In the genomic region with DNA sequence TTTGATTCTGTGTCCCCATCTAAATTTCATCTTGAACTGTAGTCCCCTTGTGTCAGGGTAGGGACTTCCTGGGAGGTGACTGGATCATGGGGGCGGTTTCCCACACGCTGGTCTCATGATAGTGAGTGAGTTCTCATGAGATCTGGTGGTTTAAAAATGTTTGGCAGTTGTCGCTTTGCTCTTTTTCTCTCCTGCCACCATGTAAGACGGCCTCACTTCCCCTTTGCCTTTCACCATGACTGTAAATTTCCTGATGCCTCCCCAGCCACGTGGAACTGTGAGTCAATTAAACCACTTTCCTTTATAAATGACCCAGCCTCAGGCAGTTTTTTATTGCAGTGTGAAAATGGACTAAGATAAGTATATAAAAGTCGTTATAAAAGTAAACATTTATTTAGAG, we compare ENCODE assay signal across 1 cellular context.
TF ChIP-seq lines count a peak whose summit lies in the region.

No MANE protein-coding gene starts in this region.

TF ChIP-seq in K562, 482 proteins besides CTCF, POLR2A, EP300 and RAD21 (continued from another document and continues in another):
- TF ChIP-seq, protein P1, sequence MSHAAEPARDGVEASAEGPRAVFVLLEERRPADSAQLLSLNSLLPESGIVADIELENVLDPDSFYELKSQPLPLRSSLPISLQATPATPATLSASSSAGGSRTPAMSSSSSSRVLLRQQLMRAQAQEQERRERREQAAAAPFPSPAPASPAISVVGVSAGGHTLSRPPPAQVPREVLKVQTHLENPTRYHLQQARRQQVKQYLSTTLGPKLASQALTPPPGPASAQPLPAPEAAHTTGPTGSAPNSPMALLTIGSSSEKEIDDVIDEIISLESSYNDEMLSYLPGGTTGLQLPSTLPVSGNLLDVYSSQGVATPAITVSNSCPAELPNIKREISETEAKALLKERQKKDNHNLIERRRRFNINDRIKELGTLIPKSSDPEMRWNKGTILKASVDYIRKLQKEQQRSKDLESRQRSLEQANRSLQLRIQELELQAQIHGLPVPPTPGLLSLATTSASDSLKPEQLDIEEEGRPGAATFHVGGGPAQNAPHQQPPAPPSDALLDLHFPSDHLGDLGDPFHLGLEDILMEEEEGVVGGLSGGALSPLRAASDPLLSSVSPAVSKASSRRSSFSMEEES (CRISPR knock-in tag; IDR thresholded peaks at IDR 0.05) = 0 out of 2 replicates have a peak, but pooled peaks have one; percentile 16
- TF ChIP-seq GATAD2B (IDR thresholded peaks at IDR 0.05; ENCODE audit: borderline replicate concordance) = no peak
- TF ChIP-seq, protein P2, sequence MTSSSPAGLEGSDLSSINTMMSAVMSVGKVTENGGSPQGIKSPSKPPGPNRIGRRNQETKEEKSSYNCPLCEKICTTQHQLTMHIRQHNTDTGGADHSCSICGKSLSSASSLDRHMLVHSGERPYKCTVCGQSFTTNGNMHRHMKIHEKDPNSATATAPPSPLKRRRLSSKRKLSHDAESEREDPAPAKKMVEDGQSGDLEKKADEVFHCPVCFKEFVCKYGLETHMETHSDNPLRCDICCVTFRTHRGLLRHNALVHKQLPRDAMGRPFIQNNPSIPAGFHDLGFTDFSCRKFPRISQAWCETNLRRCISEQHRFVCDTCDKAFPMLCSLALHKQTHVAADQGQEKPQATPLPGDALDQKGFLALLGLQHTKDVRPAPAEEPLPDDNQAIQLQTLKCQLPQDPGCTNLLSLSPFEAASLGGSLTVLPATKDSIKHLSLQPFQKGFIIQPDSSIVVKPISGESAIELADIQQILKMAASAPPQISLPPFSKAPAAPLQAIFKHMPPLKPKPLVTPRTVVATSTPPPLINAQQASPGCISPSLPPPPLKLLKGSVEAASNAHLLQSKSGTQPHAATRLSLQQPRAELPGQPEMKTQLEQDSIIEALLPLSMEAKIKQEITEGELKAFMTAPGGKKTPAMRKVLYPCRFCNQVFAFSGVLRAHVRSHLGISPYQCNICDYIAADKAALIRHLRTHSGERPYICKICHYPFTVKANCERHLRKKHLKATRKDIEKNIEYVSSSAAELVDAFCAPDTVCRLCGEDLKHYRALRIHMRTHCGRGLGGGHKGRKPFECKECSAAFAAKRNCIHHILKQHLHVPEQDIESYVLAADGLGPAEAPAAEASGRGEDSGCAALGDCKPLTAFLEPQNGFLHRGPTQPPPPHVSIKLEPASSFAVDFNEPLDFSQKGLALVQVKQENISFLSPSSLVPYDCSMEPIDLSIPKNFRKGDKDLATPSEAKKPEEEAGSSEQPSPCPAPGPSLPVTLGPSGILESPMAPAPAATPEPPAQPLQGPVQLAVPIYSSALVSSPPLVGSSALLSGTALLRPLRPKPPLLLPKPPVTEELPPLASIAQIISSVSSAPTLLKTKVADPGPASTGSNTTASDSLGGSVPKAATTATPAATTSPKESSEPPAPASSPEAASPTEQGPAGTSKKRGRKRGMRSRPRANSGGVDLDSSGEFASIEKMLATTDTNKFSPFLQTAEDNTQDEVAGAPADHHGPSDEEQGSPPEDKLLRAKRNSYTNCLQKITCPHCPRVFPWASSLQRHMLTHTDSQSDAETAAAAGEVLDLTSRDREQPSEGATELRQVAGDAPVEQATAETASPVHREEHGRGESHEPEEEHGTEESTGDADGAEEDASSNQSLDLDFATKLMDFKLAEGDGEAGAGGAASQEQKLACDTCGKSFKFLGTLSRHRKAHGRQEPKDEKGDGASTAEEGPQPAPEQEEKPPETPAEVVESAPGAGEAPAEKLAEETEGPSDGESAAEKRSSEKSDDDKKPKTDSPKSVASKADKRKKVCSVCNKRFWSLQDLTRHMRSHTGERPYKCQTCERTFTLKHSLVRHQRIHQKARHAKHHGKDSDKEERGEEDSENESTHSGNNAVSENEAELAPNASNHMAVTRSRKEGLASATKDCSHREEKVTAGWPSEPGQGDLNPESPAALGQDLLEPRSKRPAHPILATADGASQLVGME (CRISPR knock-in tag; IDR thresholded peaks at IDR 0.05) = no peak
- peak; percentile 34; the same call in 1 of the 2 replicates for TF ChIP-seq GABPA (tag; conservative IDR thresholded peaks at IDR 0.05; ENCODE audit: low read depth)
- no peak for TF ChIP-seq PHF21A (IDR thresholded peaks at IDR 0.05; ENCODE audit: borderline replicate concordance, low read depth)
- no peak for TF ChIP-seq JUND (IDR thresholded peaks at IDR 0.05; ENCODE audit: borderline replicate concordance, low read depth, low read length)
- TF ChIP-seq JUND (tag; IDR thresholded peaks at IDR 0.05; ENCODE audit: borderline replicate concordance, low read depth, low read length) = 0 out of 3 replicates have a peak, but pooled peaks have one; percentile 25
- TF ChIP-seq, protein P3, sequence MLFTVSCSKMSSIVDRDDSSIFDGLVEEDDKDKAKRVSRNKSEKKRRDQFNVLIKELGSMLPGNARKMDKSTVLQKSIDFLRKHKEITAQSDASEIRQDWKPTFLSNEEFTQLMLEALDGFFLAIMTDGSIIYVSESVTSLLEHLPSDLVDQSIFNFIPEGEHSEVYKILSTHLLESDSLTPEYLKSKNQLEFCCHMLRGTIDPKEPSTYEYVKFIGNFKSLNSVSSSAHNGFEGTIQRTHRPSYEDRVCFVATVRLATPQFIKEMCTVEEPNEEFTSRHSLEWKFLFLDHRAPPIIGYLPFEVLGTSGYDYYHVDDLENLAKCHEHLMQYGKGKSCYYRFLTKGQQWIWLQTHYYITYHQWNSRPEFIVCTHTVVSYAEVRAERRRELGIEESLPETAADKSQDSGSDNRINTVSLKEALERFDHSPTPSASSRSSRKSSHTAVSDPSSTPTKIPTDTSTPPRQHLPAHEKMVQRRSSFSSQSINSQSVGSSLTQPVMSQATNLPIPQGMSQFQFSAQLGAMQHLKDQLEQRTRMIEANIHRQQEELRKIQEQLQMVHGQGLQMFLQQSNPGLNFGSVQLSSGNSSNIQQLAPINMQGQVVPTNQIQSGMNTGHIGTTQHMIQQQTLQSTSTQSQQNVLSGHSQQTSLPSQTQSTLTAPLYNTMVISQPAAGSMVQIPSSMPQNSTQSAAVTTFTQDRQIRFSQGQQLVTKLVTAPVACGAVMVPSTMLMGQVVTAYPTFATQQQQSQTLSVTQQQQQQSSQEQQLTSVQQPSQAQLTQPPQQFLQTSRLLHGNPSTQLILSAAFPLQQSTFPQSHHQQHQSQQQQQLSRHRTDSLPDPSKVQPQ (CRISPR knock-in tag; IDR thresholded peaks at IDR 0.05; ENCODE audit: borderline replicate concordance) = no peak
- TF ChIP-seq CBFB (CRISPR knock-in tag; IDR thresholded peaks at IDR 0.05) = no peak
- TF ChIP-seq RAD51 (IDR thresholded peaks at IDR 0.05; ENCODE audit: borderline replicate concordance, low read depth) = no peak
- TF ChIP-seq MTA1 (IDR thresholded peaks at IDR 0.05; ENCODE audit: borderline replicate concordance) = no peak
- TF ChIP-seq ZBTB8A (IDR thresholded peaks at IDR 0.05; ENCODE audit: partially characterized antibody) = no peak
- no peak for TF ChIP-seq RBM25 (IDR thresholded peaks at IDR 0.05; ENCODE audit: low read depth, low read length, severe bottlenecking)
- TF ChIP-seq BRF1 (IDR thresholded peaks at IDR 0.05; ENCODE audit: borderline replicate concordance, extremely low read depth, insufficient read length) = no peak
- no peak for TF ChIP-seq NR2C2 (CRISPR knock-in tag; IDR thresholded peaks at IDR 0.05)
- peak; percentile 27; the same call in 1 of the 2 replicates for TF ChIP-seq NR2C2 (tag; IDR thresholded peaks at IDR 0.05)
- no peak for TF ChIP-seq RFX7 (CRISPR knock-in tag; IDR thresholded peaks at IDR 0.05)
- no peak for TF ChIP-seq ZBTB17 (CRISPR knock-in tag; IDR thresholded peaks at IDR 0.05)
- TF ChIP-seq ZSCAN29 (IDR thresholded peaks at IDR 0.05) = no peak
- no peak for TF ChIP-seq ZZZ3 (IDR thresholded peaks at IDR 0.05)
- no peak for TF ChIP-seq ZNF133 (CRISPR knock-in tag; IDR thresholded peaks at IDR 0.05)
- no peak for TF ChIP-seq CBX8 (IDR thresholded peaks at IDR 0.05; ENCODE audit: borderline replicate concordance, extremely low read depth, low read depth, low read length, poor library complexity, severe bottlenecking)
- TF ChIP-seq, protein P4, sequence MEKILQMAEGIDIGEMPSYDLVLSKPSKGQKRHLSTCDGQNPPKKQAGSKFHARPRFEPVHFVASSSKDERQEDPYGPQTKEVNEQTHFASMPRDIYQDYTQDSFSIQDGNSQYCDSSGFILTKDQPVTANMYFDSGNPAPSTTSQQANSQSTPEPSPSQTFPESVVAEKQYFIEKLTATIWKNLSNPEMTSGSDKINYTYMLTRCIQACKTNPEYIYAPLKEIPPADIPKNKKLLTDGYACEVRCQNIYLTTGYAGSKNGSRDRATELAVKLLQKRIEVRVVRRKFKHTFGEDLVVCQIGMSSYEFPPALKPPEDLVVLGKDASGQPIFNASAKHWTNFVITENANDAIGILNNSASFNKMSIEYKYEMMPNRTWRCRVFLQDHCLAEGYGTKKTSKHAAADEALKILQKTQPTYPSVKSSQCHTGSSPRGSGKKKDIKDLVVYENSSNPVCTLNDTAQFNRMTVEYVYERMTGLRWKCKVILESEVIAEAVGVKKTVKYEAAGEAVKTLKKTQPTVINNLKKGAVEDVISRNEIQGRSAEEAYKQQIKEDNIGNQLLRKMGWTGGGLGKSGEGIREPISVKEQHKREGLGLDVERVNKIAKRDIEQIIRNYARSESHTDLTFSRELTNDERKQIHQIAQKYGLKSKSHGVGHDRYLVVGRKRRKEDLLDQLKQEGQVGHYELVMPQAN (IDR thresholded peaks at IDR 0.05; ENCODE audit: borderline replicate concordance) = no peak
- TF ChIP-seq, protein P5, sequence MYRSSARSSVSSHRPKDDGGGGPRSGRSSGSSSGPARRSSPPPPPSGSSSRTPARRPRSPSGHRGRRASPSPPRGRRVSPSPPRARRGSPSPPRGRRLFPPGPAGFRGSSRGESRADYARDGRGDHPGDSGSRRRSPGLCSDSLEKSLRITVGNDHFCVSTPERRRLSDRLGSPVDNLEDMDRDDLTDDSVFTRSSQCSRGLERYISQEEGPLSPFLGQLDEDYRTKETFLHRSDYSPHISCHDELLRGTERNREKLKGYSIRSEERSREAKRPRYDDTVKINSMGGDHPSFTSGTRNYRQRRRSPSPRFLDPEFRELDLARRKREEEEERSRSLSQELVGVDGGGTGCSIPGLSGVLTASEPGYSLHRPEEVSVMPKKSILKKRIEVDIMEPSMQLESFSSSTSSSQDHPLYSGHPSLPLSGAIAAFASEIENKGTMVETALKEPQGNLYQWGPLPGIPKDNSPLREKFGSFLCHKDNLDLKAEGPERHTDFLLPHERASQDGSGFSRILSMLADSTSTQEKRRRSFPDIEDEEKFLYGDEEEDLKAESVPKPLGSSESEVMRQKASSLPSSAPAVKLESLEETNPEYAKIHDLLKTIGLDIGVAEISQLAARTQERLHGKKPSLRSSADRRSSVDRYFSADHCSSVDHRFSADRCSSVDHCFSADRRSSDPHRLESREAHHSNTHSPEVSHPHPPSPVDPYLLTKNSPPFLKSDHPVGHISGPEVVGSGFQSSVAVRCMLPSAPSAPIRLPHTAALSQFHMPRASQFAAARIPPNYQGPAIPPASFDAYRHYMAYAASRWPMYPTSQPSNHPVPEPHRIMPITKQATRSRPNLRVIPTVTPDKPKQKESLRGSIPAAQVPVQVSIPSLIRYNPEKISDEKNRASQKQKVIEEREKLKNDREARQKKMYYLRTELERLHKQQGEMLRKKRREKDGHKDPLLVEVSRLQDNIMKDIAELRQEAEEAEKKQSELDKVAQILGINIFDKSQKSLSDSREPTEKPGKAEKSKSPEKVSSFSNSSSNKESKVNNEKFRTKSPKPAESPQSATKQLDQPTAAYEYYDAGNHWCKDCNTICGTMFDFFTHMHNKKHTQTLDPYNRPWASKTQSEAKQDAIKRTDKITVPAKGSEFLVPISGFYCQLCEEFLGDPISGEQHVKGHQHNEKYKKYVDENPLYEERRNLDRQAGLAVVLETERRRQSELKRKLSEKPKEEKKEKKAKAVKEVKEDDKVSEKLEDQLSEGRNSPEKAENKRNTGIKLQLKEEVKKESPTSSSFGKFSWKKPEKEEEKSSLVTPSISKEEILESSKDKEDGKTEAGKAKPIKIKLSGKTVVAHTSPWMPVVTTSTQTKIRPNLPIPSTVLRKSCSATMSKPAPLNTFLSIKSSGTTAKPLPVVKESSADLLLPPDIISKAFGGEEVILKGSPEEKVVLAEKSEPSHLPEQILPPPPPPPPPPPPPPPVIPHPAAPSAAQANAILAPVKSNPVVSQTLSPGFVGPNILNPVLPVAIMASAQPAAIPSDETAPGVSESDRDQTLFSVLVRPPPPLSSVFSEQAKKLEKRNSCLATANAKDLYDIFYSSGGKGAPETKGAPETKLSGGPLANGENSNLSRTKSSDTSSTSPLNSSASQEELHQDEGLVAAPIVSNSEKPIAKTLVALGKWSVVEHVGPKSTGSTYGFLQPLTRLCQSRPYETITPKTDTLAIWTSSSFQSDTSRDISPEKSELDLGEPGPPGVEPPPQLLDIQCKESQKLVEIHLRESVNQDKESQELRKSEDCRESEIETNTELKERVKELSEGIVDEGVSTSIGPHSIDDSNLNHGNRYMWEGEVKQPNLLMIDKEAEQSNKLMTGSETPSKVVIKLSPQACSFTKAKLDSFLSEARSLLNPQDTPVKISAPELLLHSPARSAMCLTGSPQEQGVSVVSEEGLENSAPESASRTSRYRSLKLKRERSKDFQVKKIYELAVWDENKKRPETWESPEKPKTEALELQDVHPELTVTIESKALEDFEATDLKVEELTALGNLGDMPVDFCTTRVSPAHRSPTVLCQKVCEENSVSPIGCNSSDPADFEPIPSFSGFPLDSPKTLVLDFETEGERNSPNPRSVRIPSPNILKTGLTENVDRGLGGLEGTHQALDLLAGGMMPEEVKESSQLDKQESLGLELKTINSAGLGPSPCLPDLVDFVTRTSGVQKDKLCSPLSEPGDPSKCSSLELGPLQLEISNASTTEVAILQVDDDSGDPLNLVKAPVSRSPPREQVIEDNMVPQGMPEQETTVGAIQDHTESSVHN (IDR thresholded peaks at IDR 0.05; ENCODE audit: borderline replicate concordance in 1 of 2, low read depth in 1 of 2) = no peak
- TF ChIP-seq, protein P6, sequence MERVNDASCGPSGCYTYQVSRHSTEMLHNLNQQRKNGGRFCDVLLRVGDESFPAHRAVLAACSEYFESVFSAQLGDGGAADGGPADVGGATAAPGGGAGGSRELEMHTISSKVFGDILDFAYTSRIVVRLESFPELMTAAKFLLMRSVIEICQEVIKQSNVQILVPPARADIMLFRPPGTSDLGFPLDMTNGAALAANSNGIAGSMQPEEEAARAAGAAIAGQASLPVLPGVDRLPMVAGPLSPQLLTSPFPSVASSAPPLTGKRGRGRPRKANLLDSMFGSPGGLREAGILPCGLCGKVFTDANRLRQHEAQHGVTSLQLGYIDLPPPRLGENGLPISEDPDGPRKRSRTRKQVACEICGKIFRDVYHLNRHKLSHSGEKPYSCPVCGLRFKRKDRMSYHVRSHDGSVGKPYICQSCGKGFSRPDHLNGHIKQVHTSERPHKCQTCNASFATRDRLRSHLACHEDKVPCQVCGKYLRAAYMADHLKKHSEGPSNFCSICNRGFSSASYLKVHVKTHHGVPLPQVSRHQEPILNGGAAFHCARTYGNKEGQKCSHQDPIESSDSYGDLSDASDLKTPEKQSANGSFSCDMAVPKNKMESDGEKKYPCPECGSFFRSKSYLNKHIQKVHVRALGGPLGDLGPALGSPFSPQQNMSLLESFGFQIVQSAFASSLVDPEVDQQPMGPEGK (CRISPR knock-in tag; IDR thresholded peaks at IDR 0.05; ENCODE audit: borderline replicate concordance) = no peak
- TF ChIP-seq NFE2L1 (tag; IDR thresholded peaks at IDR 0.05; ENCODE audit: borderline replicate concordance, low read depth) = no peak
- TF ChIP-seq MEIS2 (IDR thresholded peaks at IDR 0.05; ENCODE audit: partially characterized antibody) = peak; percentile 47
- TF ChIP-seq, protein P7, sequence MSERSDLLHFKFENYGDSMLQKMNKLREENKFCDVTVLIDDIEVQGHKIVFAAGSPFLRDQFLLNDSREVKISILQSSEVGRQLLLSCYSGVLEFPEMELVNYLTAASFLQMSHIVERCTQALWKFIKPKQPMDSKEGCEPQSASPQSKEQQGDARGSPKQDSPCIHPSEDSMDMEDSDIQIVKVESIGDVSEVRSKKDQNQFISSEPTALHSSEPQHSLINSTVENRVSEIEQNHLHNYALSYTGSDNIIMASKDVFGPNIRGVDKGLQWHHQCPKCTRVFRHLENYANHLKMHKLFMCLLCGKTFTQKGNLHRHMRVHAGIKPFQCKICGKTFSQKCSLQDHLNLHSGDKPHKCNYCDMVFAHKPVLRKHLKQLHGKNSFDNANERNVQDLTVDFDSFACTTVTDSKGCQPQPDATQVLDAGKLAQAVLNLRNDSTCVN (CRISPR knock-in tag; IDR thresholded peaks at IDR 0.05) = no peak
- TF ChIP-seq SP2 (IDR thresholded peaks at IDR 0.05; ENCODE audit: extremely low read depth, low read depth, low read length, poor library complexity, severe bottlenecking) = no peak
